5 cellular contexts compared by ENCODE assay signal in the genomic region with DNA sequence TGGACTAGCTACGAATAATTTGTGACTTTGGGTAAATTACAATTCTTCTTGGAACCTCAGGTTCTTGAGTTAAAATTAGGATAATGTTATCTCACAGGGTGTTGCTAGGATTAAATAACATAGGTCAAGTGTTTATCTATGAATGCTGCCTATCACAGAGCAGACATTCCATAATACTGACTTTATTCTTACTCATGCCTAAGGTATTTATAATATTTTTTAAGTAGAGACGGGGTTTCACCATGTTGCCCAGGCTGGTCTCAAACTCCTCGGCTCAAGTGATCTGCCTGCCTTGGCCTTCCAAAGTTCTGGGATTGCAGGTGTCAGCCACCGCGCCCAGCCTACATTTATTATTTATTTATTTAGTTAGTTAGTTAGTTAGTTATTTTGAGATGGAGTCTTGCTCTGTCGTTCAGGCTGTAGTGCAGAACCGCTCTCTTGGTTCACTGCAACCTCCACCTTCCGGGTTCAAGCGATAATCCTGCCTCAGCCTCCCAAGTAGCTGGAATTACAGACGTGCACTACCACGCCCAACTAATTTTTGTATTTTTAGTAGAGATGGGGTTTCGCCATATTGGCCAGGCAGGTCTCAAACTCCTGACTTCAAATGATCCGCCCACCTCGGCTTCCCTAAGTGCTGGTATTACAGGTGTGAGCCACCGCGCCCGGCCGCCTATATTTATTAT. TPM values are rescaled to one million over a fixed set of nuclear protein-coding genes. Genes with fewer than 3 reads are reported as not detected.
DNase-seq lines count a peak whose midpoint lies in the region; ATAC-seq, FAIRE-seq and TF ChIP-seq lines count a peak whose summit lies in the region.

No MANE protein-coding gene starts in this region.

- CTCF ChIA-PET in H1 (lab: Charles Lee; ENCODE audit: partially characterized antibody), result interaction anchor here (0.6 to 1.7 kb wide), 6 partner anchors 8 to 1267 kb away, joined by 3 to 4 read pairs (median 4); no protein-coding TSS in a partner anchor

- TF ChIP-seq RAD21 in H1 (IDR thresholded peaks at IDR 0.05 in 1 of 2, conservative IDR thresholded peaks at IDR 0.05 in 1 of 2; ENCODE audit: low read depth in 2 of 2, low read length in 2 of 2), result no peak

- no peak overlapping the region for H2BK20ac ChIP-seq in H1 (ENCODE audit: low read length)

- H3K4ac ChIP-seq in H1 (replicated peaks; ENCODE audit: insufficient read length, low read depth, low read length), result no peak overlapping the region

- no peak overlapping the region for H4K8ac ChIP-seq in H1 (ENCODE audit: extremely low read depth, insufficient read depth, low read length)

- peak overlapping the region; percentile 11 for H4K5ac ChIP-seq in H1 (ENCODE audit: insufficient read length, low read depth, low read length)

- H2BK15ac ChIP-seq in H1 (ENCODE audit: low read length), result no peak overlapping the region

- FAIRE-seq in H1 (lab: Jason Lieb, UNC), result no peak

- no peak overlapping the region for H3K23ac ChIP-seq in H1 (ENCODE audit: insufficient read length)

- H3K27ac ChIP-seq in H1 (ENCODE audit: low read depth, low read length), result peak overlapping the region; percentile 88
- peak overlapping the region in 20 of 21 experiments; percentile 85 to 97 (median 94) for H3K27ac ChIP-seq in skin epidermis

- TF ChIP-seq CTCF in H1 (IDR thresholded peaks at IDR 0.05; ENCODE audit: control extremely low read depth in 1 of 3, insufficient read depth in 1 of 3, low read depth in 1 of 3, low read length in 3 of 3), result no peak

- H4K91ac ChIP-seq in H1 (replicated peaks; ENCODE audit: insufficient read length, low read length), result no peak overlapping the region

- no peak overlapping the region for H2AK5ac ChIP-seq in H1 (ENCODE audit: low read depth, low read length)

- 91% methylated on average over 18 of the region's 18 CpGs; no CpG with 5 or more reads in 1 of the 2 experiments for WGBS in H1 (ENCODE audit: extremely low coverage in 1 of 2, insufficient coverage in 1 of 2, insufficient read length in 1 of 2, insufficient replicate concordance in 2 of 2, low coverage in 1 of 2, low lambda C conversion rate in 2 of 2, missing lambda C conversion rate in 1 of 2), 2 experiments

- no peak overlapping the region for H3K14ac ChIP-seq in H1 (ENCODE audit: insufficient read length)

- ATAC-seq in GM18520 (IDR thresholded peaks at IDR 0.05; ENCODE audit: unreplicated experiment), result no peak

- H3K18ac ChIP-seq in H1 (ENCODE audit: extremely low read depth, low read length), result peak overlapping the region; percentile 91

- peaks cover 0 to 2% of the 10 kb centered on the region in 2 experiments for H4K20me1 ChIP-seq in H1 (replicated peaks in 1 of 2; ENCODE audit: control insufficient read depth in 1 of 2, insufficient read depth in 2 of 2, low read length in 2 of 2)

- POLR2A ChIA-PET in H1 (lab: Charles Lee; ENCODE audit: partially characterized antibody), result interaction anchor here (0.8 to 2.0 kb wide), 7 partner anchors 8 to 218 kb away, joined by 3 to 6 read pairs (median 4); a partner anchor contains a TSS

- H2BK5ac ChIP-seq in H1 (ENCODE audit: low read depth, low read length), result peak overlapping the region; percentile 72

- DNase-seq in NCI-H460 (ENCODE audit: extremely low read depth, low read depth), result peak; percentile 33
- DNase-seq in H1 (ENCODE audit: low read depth in 1 of 2, low spot score in 2 of 2), result no peak
- no peak for DNase-seq in foreskin melanocyte

- H2BK120ac ChIP-seq in H1 (replicated peaks; ENCODE audit: low read depth, low read length), result no peak overlapping the region

- H2AFZ ChIP-seq in H1 (ENCODE audit: low read length), result peak overlapping the region; percentile 76

- H3K4me3 ChIP-seq in H1 (ENCODE audit: extremely low read depth in 1 of 4, insufficient read depth in 2 of 4, low read depth in 3 of 4, low read length in 4 of 4) (peak overlapping the region; percentile 72 to 88 (median 82); a peak in 7 of 8 replicates), skin epidermis (peak overlapping the region; percentile 65 to 90 (median 84))

- no peak overlapping the region; the same call in 1 of the 2 replicates for H2BK12ac ChIP-seq in H1 (ENCODE audit: low read depth, low read length)

- H3K9me3 ChIP-seq in H1 (ENCODE audit: insufficient read depth in 2 of 2, low read depth in 1 of 2, low read length in 1 of 2), result no peaks in the 10 kb centered on the region

- TF ChIP-seq POLR2A in H1 (IDR thresholded peaks at IDR 0.05; ENCODE audit: control extremely low read depth in 1 of 2, low read depth in 2 of 2, low read length in 2 of 2), result no peak

- no peaks in the 10 kb centered on the region for H3K79me1 ChIP-seq in H1 (ENCODE audit: low read depth, low read length)

- TF ChIP-seq EP300 in H1 (IDR thresholded peaks at IDR 0.05; ENCODE audit: borderline replicate concordance in 1 of 2, low read depth in 2 of 2, low read length in 2 of 2), result no peak

- no peaks in the 10 kb centered on the region for H3K36me3 ChIP-seq in H1 (ENCODE audit: control insufficient read depth in 2 of 4, insufficient read depth in 4 of 4, low read length in 3 of 4)

- H3K9ac ChIP-seq in H1 (replicated peaks in 1 of 4; ENCODE audit: extremely low read depth in 1 of 4, low read depth in 3 of 4, low read length in 3 of 4), result peak overlapping the region; percentile 76 to 91 (median 82)

- peaks cover 0 to 27% of the 10 kb centered on the region in 2 experiments; a peak in 2 of 4 replicates for H3K79me2 ChIP-seq in H1 (ENCODE audit: control insufficient read depth in 1 of 2, insufficient read depth in 2 of 2, low read length in 2 of 2)

- H3K4me1 ChIP-seq in H1 (replicated peaks in 1 of 4; ENCODE audit: control insufficient read depth in 3 of 4, insufficient read depth in 4 of 4, low read length in 3 of 4), result peaks cover 0 to 5% (median 1%) of the 10 kb centered on the region in 4 experiments; a peak in 3 of 7 replicates

- H3K23me2 ChIP-seq in H1 (ENCODE audit: low read depth, low read length), result peaks cover 12% of the 10 kb centered on the region; the same call in 1 of the 2 replicates

- peak overlapping the region; percentile 71 to 79 for H3K4me2 ChIP-seq in H1 (ENCODE audit: insufficient read depth in 1 of 2, low read depth in 2 of 2, low read length in 2 of 2)

- no peak overlapping the region for H3K56ac ChIP-seq in H1 (replicated peaks; ENCODE audit: insufficient read length, low read depth, low read length)

- no peaks in the 10 kb centered on the region for H3K27me3 ChIP-seq in H1 (replicated peaks in 1 of 4; ENCODE audit: control insufficient read depth in 3 of 4, extremely low read depth in 1 of 4, insufficient read depth in 3 of 4, low read length in 3 of 4)

TF ChIP-seq in H1, 55 proteins besides CTCF, POLR2A, EP300 and RAD21 (continues in another document):
- TF ChIP-seq CBX5 (IDR thresholded peaks at IDR 0.05; ENCODE audit: low read depth, low read length), result no peak

RNA-seq across cellular contexts. Expression of a gene that starts 0.7 kb away (rescaled TPM):
- total RNA-seq in NCI-H460 (2014; rRNA removed; shearing (Covaris generic)), result 24.7 and 28.2 TPM in 2 replicates
- polyA plus RNA-seq in NCI-H460 (2014; cell fraction: nucleus; rRNA removed), result 10.2 and 12.9 TPM in 2 replicates
- 62.0 and 64.5 TPM in 2 replicates for total RNA-seq in H1 (2021; fragmentation: NEBNext Ultra II Directional; extraction: Animal tissue kit (Norgen Biotek cat#: 25700))
- 15.7 and 18.2 TPM in 2 replicates for polyA plus RNA-seq in H1 (2011; rRNA removed)
- 14.7 TPM for polyA plus RNA-seq in H1 (2011; cell fraction: cytosol; rRNA removed)
- polyA plus RNA-seq in H1 (2011; cell fraction: nucleus; rRNA removed), result 20.7 TPM
- 18.3 to 27.5 TPM (median 26.1 TPM) in 4 replicates for polyA plus RNA-seq in H1 (2012, experiment 1 of 2)
- polyA plus RNA-seq in H1 (2012, experiment 2 of 2), result 1.0 TPM
- polyA plus RNA-seq in H1 (2013, experiment 1 of 2), result 32.3 TPM
- 28.9 TPM for polyA plus RNA-seq in H1 (2013, experiment 2 of 2)
- 76.3 and 124 TPM in 2 replicates for polyA minus RNA-seq in H1 (2011; rRNA and poly(A)+ RNA removed)
- 35.7 TPM for polyA minus RNA-seq in H1 (2011; cell fraction: cytosol; rRNA and poly(A)+ RNA removed)
- polyA minus RNA-seq in H1 (2011; cell fraction: nucleus; rRNA and poly(A)+ RNA removed), result 67.8 TPM

RNA-seq across cellular contexts. Expression of a gene that starts 3.8 kb away (rescaled TPM):
- total RNA-seq in NCI-H460 (2014; rRNA removed; shearing (Covaris generic)), result 31.6 and 37.9 TPM in 2 replicates
- 24.1 and 25.2 TPM in 2 replicates for polyA plus RNA-seq in NCI-H460 (2014; cell fraction: nucleus; rRNA removed)
- 71.3 and 72.8 TPM in 2 replicates for total RNA-seq in H1 (2021; fragmentation: NEBNext Ultra II Directional; extraction: Animal tissue kit (Norgen Biotek cat#: 25700))
- polyA plus RNA-seq in H1 (2011; rRNA removed), result 32.2 and 58.0 TPM in 2 replicates
- polyA plus RNA-seq in H1 (2011; cell fraction: cytosol; rRNA removed), result 34.3 TPM
- polyA plus RNA-seq in H1 (2011; cell fraction: nucleus; rRNA removed), result 48.0 TPM
- polyA plus RNA-seq in H1 (2012, experiment 1 of 2), result 41.1 to 76.3 TPM (median 61.1 TPM) in 4 replicates
- polyA plus RNA-seq in H1 (2012, experiment 2 of 2), result 8.0 TPM
- 36.8 TPM for polyA plus RNA-seq in H1 (2013, experiment 1 of 2)
- polyA plus RNA-seq in H1 (2013, experiment 2 of 2), result 42.0 TPM
- 17.3 and 23.7 TPM in 2 replicates for polyA minus RNA-seq in H1 (2011; rRNA and poly(A)+ RNA removed)
- 28.9 TPM for polyA minus RNA-seq in H1 (2011; cell fraction: cytosol; rRNA and poly(A)+ RNA removed)
- 21.8 TPM for polyA minus RNA-seq in H1 (2011; cell fraction: nucleus; rRNA and poly(A)+ RNA removed)

RNA-seq across cellular contexts. Expression of a gene that starts 56.9 kb away (rescaled TPM):
- 19.8 TPM in 2 replicates for total RNA-seq in NCI-H460 (2014; rRNA removed; shearing (Covaris generic))
- 12.1 and 18.2 TPM in 2 replicates for polyA plus RNA-seq in NCI-H460 (2014; cell fraction: nucleus; rRNA removed)
- total RNA-seq in H1 (2021; fragmentation: NEBNext Ultra II Directional; extraction: Animal tissue kit (Norgen Biotek cat#: 25700)), result 11.1 and 12.7 TPM in 2 replicates
- polyA plus RNA-seq in H1 (2011; rRNA removed), result 4.9 and 5.0 TPM in 2 replicates
- polyA plus RNA-seq in H1 (2011; cell fraction: cytosol; rRNA removed), result 6.6 TPM
- 2.6 TPM for polyA plus RNA-seq in H1 (2011; cell fraction: nucleus; rRNA removed)
- 7.3 to 10.3 TPM (median 7.5 TPM) in 4 replicates for polyA plus RNA-seq in H1 (2012, experiment 1 of 2)
- 1.6 TPM for polyA plus RNA-seq in H1 (2012, experiment 2 of 2)
- polyA plus RNA-seq in H1 (2013, experiment 1 of 2), result 6.0 TPM
- 5.5 TPM for polyA plus RNA-seq in H1 (2013, experiment 2 of 2)
- polyA minus RNA-seq in H1 (2011; rRNA and poly(A)+ RNA removed), result 6.1 and 8.4 TPM in 2 replicates
- polyA minus RNA-seq in H1 (2011; cell fraction: cytosol; rRNA and poly(A)+ RNA removed), result 2.3 TPM
- polyA minus RNA-seq in H1 (2011; cell fraction: nucleus; rRNA and poly(A)+ RNA removed), result 5.4 TPM

RNA-seq across cellular contexts. Expression of a gene that starts 57.0 kb away (rescaled TPM):
- total RNA-seq in NCI-H460 (2014; rRNA removed; shearing (Covaris generic)), result 39.3 and 41.3 TPM in 2 replicates
- 39.7 and 107 TPM in 2 replicates for polyA plus RNA-seq in NCI-H460 (2014; cell fraction: nucleus; rRNA removed)
- total RNA-seq in H1 (2021; fragmentation: NEBNext Ultra II Directional; extraction: Animal tissue kit (Norgen Biotek cat#: 25700)), result 28.8 and 33.5 TPM in 2 replicates
- polyA plus RNA-seq in H1 (2011; rRNA removed), result 8.4 and 12.1 TPM in 2 replicates
- 16.4 TPM for polyA plus RNA-seq in H1 (2011; cell fraction: cytosol; rRNA removed)
- polyA plus RNA-seq in H1 (2011; cell fraction: nucleus; rRNA removed), result 6.5 TPM
- 12.9 to 22.1 TPM (median 14.3 TPM) in 4 replicates for polyA plus RNA-seq in H1 (2012, experiment 1 of 2)
- 4.5 TPM for polyA plus RNA-seq in H1 (2012, experiment 2 of 2)
- polyA plus RNA-seq in H1 (2013, experiment 1 of 2), result 14.6 TPM
- 14.9 TPM for polyA plus RNA-seq in H1 (2013, experiment 2 of 2)
- 11.9 and 14.6 TPM in 2 replicates for polyA minus RNA-seq in H1 (2011; rRNA and poly(A)+ RNA removed)
- polyA minus RNA-seq in H1 (2011; cell fraction: cytosol; rRNA and poly(A)+ RNA removed), result 10.3 TPM
- polyA minus RNA-seq in H1 (2011; cell fraction: nucleus; rRNA and poly(A)+ RNA removed), result 12.3 TPM
